ENCODE assay signal across 12 cellular contexts in the genomic region with DNA sequence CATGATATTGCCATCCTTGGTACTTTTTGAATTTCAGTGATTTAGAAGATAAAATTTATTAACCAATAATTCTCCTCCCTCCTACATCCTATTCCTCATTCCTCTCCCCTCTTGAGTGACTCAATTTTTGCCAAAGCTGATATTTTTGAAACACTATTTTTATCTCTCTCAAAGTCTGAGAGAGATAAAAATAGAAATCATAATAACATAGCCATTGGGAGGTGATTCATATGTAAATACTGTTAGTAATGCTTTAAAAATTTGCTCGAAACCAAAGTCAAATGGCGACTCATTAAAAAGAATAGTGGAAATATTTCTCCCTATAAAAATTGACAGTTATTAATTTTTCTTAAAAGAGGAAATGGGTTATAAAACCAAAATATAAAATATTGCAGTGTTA.
DNase-seq lines count a peak whose midpoint lies in the region; ATAC-seq, FAIRE-seq and TF ChIP-seq lines count a peak whose summit lies in the region.
"Had no signal": no experiment of that assay in that cellular context is flagged by ENCODE, and none has a peak within 500 bp of the region (broad histone marks: within the 10 kb centered on the region; RNA-seq: fewer than 3 reads in every experiment).

No MANE protein-coding gene starts in this region.

- peak; percentile 75 for FAIRE-seq in pancreas (lab: Jason Lieb, UNC)

- peaks cover 3% of the 10 kb centered on the region for H3F3A ChIP-seq in SK-N-SH (replicated peaks; ENCODE audit: insufficient read depth)

- H4K20me1 ChIP-seq in SK-N-SH (ENCODE audit: insufficient read depth) (no peaks in the 10 kb centered on the region), fibroblast of lung (ENCODE audit: control insufficient read depth, extremely low read depth, insufficient read depth, low read length) (no peaks in the 10 kb centered on the region)

- WGBS in SK-N-SH (ENCODE audit: low lambda C conversion rate) = 18% methylated on average over 2 of the region's 2 CpGs
- WGBS in pancreas, 2 donors = 65 to 77% methylated on average over 2 of the region's 2 CpGs

- H3K4me3 ChIP-seq in SK-N-SH (ENCODE audit: low read depth in 2 of 2, low read length in 1 of 2) (no peak overlapping the region), fibroblast of lung (replicated peaks in 1 of 4; ENCODE audit: control extremely low read depth in 1 of 4, insufficient read depth in 1 of 4, low read depth in 3 of 4, low read length in 4 of 4) (no peak overlapping the region), pancreas (no peak overlapping the region)

- no peak overlapping the region for H2AFZ ChIP-seq in SK-N-SH (ENCODE audit: low read depth)
- no peak overlapping the region for H2AFZ ChIP-seq in fibroblast of lung (ENCODE audit: low read length)

- H3K9me3 ChIP-seq in SK-N-SH (no peaks in the 10 kb centered on the region), fibroblast of lung (ENCODE audit: control insufficient read depth, insufficient read depth, low read depth, low read length) (no peaks in the 10 kb centered on the region), pancreas (no peaks in the 10 kb centered on the region)

- CTCF ChIA-PET in SK-N-SH (lab: Yijun Ruan, JAX) = no interaction called here

- H3K27me3 ChIP-seq in SK-N-SH (ENCODE audit: insufficient read depth) = no peaks in the 10 kb centered on the region
- H3K27me3 ChIP-seq in fibroblast of lung (ENCODE audit: control insufficient read depth, insufficient read depth, low read length) = no peaks in the 10 kb centered on the region
- no peaks in the 10 kb centered on the region for H3K27me3 ChIP-seq in pancreas

- intact Hi-C loops in pancreas (cut with DNase I) = no loop called here

- TF ChIP-seq RAD21 in SK-N-SH (IDR thresholded peaks at IDR 0.05; ENCODE audit: low read length) = no peak

- no peak overlapping the region for H3K9ac ChIP-seq in SK-N-SH
- H3K9ac ChIP-seq in fibroblast of lung (ENCODE audit: insufficient read depth, low read length) = no peak overlapping the region

- H3K36me3 ChIP-seq in SK-N-SH (replicated peaks in 1 of 2; ENCODE audit: control insufficient read depth in 1 of 2, insufficient read depth in 2 of 2, low read length in 1 of 2) (no peaks in the 10 kb centered on the region), fibroblast of lung (ENCODE audit: control insufficient read depth, insufficient read depth, low read length) (no peaks in the 10 kb centered on the region), pancreas (no peaks in the 10 kb centered on the region)

- H3K4me2 ChIP-seq in SK-N-SH (peak overlapping the region; percentile 10; the same call in 1 of the 2 replicates), fibroblast of lung (ENCODE audit: extremely low read depth, insufficient read depth, low read length) (peak overlapping the region; percentile 30)

- no peaks in the 10 kb centered on the region for H3K9me2 ChIP-seq in SK-N-SH

- peak; percentile 80 for DNase-seq in ELR (ENCODE audit: low read depth)
- no peak for DNase-seq in SK-N-SH
- peak; percentile 75 to 77 for DNase-seq in fibroblast of lung (ENCODE audit: low read depth in 2 of 2)
- DNase-seq in pancreas = no peak
- DNase-seq in COLO668 (lab: John Stamatoyannopoulos, UW; ENCODE audit: unreplicated experiment) = no peak
- no peak for DNase-seq in activated CD4-positive, alpha-beta T cell treated with anti-CD3 and anti-CD28 coated beads, Interleukin-2, amount 50 U/mL, for 48 hours
- no peak for DNase-seq in NCI-H1417 (lab: John Stamatoyannopoulos, UW)
- DNase-seq: activated CD4-positive, CD25-positive, alpha-beta regulatory T cell treated with anti-CD3 and anti-CD28 coated beads, Interleukin-2, amount 50 U/mL, for 72 hours; activated T-cell treated with anti-CD3 and anti-CD28 coated beads, Interleukin-2, amount 50 U/mL, for 72 hours; NCI-H1930; stimulated activated naive CD4-positive, alpha-beta T cell treated with Interleukin-2 at 50 U/mL for 16 hours had no signal

- TF ChIP-seq CTCF in SK-N-SH (IDR thresholded peaks at IDR 0.05) (no peak), fibroblast of lung (conservative IDR thresholded peaks at IDR 0.05 in 1 of 2, IDR thresholded peaks at IDR 0.05 in 1 of 2; ENCODE audit: low read depth in 1 of 2, low read length in 2 of 2) (no peak), pancreas (IDR thresholded peaks at IDR 0.05) (no peak)

- TF ChIP-seq EP300 in SK-N-SH (IDR thresholded peaks at IDR 0.05; ENCODE audit: borderline replicate concordance in 1 of 2, low read depth in 1 of 2, low read length in 1 of 2) = peak in 1 of 2 experiments; percentile 53; a peak in 1 of 4 replicates

- POLR2A ChIA-PET in SK-N-SH (lab: Yijun Ruan, JAX) = no interaction called here

- no peaks in the 10 kb centered on the region for H3K79me2 ChIP-seq in SK-N-SH (ENCODE audit: insufficient read depth)
- H3K79me2 ChIP-seq in fibroblast of lung (ENCODE audit: control insufficient read depth, insufficient read depth, low read length) = no peaks in the 10 kb centered on the region

- H3K4me1 ChIP-seq in SK-N-SH (ENCODE audit: control insufficient read depth in 1 of 2, insufficient read depth in 2 of 2, low read depth in 1 of 2, low read length in 1 of 2) (peaks cover 0 to 6% of the 10 kb centered on the region in 2 experiments; a peak in 2 of 4 replicates), fibroblast of lung (ENCODE audit: control insufficient read depth, extremely low read depth, insufficient read depth, low read length) (peaks cover 4% of the 10 kb centered on the region), pancreas (peaks cover 0 to 3% (median 0%) of the 10 kb centered on the region in 3 donors)

- ATAC-seq in pancreas = peak in 1 of 4 donors; percentile 55
- no peak for ATAC-seq in HG03521 (IDR thresholded peaks at IDR 0.05; ENCODE audit: unreplicated experiment)
- ATAC-seq: activated T-cell treated with anti-CD3 and anti-CD28 coated beads, Interleukin-2, amount 50 U/mL, for 72 hours had no signal

- H3K27ac ChIP-seq in SK-N-SH (ENCODE audit: low read depth in 2 of 2, low read length in 1 of 2) = peak overlapping the region in 1 of 2 experiments; percentile 72; a peak in 2 of 4 replicates
- no peak overlapping the region for H3K27ac ChIP-seq in fibroblast of lung (ENCODE audit: insufficient read depth, low read length)
- H3K27ac ChIP-seq in pancreas = no peak overlapping the region

TF ChIP-seq in SK-N-SH, 30 proteins besides CTCF, POLR2A, EP300 and RAD21 (continues in another document):
- TF ChIP-seq TEAD4 (IDR thresholded peaks at IDR 0.05; ENCODE audit: borderline replicate concordance, insufficient read depth) (peak; percentile 33; the same call in 1 of the 2 replicates), TAF1 (IDR thresholded peaks at IDR 0.05; ENCODE audit: borderline replicate concordance, low read depth, low read length) (no peak), RFX5 (IDR thresholded peaks at IDR 0.05; ENCODE audit: low read length) (no peak), RCOR1 (IDR thresholded peaks at IDR 0.05; ENCODE audit: low read length) (no peak), YY1 (IDR thresholded peaks at IDR 0.05; ENCODE audit: low read depth) (no peak), FOSL2 (IDR thresholded peaks at IDR 0.05; ENCODE audit: borderline replicate concordance, low read depth) (peak; percentile 84), POLR2AphosphoS5 (IDR thresholded peaks at IDR 0.05; ENCODE audit: low read depth, low read length) (peak; percentile 27; the same call in 1 of the 2 replicates), RXRA (IDR thresholded peaks at IDR 0.05; ENCODE audit: borderline replicate concordance, low read depth) (peak; percentile 68; the same call in 1 of the 2 replicates), MEF2A (IDR thresholded peaks at IDR 0.05; ENCODE audit: borderline replicate concordance, low read depth) (peak; percentile 98), REST (IDR thresholded peaks at IDR 0.05; ENCODE audit: low read depth, low read length) (no peak), ELF1 (IDR thresholded peaks at IDR 0.05) (no peak; the same call in 1 of the 2 replicates), TCF12 (IDR thresholded peaks at IDR 0.05) (peak; percentile 31; the same call in 1 of the 2 replicates), MXI1 (IDR thresholded peaks at IDR 0.05; ENCODE audit: low read depth, low read length) (no peak)
- TF ChIP-seq, protein P1, sequence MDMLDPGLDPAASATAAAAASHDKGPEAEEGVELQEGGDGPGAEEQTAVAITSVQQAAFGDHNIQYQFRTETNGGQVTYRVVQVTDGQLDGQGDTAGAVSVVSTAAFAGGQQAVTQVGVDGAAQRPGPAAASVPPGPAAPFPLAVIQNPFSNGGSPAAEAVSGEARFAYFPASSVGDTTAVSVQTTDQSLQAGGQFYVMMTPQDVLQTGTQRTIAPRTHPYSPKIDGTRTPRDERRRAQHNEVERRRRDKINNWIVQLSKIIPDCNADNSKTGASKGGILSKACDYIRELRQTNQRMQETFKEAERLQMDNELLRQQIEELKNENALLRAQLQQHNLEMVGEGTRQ (IDR thresholded peaks at IDR 0.05; ENCODE audit: borderline replicate concordance, low read depth, low read length) = no peak
- TF ChIP-seq, protein P2, sequence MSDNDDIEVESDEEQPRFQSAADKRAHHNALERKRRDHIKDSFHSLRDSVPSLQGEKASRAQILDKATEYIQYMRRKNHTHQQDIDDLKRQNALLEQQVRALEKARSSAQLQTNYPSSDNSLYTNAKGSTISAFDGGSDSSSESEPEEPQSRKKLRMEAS (IDR thresholded peaks at IDR 0.05; ENCODE audit: low read depth) = no peak

Comparison
In these comparisons a context has a peak if more than half of its experiments do, and no peak if none do; other contexts are left out.
1. DNase-seq: peak in ELR (single experiment) and fibroblast of lung (2 of 2); none in SK-N-SH (single experiment), pancreas (0 of 6), COLO668 (single experiment), activated CD4-positive, alpha-beta T cell treated with anti-CD3 and anti-CD28 coated beads, Interleukin-2, amount 50 U/mL, for 48 hours (0 of 2) and NCI-H1417 (0 of 3).